8 cellular contexts compared by ENCODE assay signal in genomic region chr11:26993965-26994446, GRCh38. TPM values are rescaled to one million over a fixed set of nuclear protein-coding genes. Genes with fewer than 3 reads are reported as not detected.
DNase-seq lines count a peak whose midpoint lies in the region; ATAC-seq and TF ChIP-seq lines count a peak whose summit lies in the region.

FIBIN (plus strand) TSS chr11:26994112; CDS start chr11:26994527, 415 bp downstream.

- H3K4ac ChIP-seq in mesenchymal stem cell (ENCODE audit: low read depth in 1 of 2, low read length in 2 of 2) = peak within 1 kb of the TSS; percentile 19 to 40

- no peak for TF ChIP-seq CTCF in epithelial cell of esophagus (IDR thresholded peaks at IDR 0.05; ENCODE audit: insufficient read depth, low read depth, low read length, missing control alignments)
- peak in 1 of 2 experiments; percentile 12 for TF ChIP-seq CTCF in tibial artery (IDR thresholded peaks at IDR 0.05)

- ATAC-seq in activated T-helper 17 cell treated with anti-CD3 and anti-CD28 coated beads, Interleukin-2, amount 50 U/mL, for 72 hours (replicated peaks) = no peak

- peak within 1 kb of the TSS in 1 of 2 experiments; percentile 6 for H3K23ac ChIP-seq in mesenchymal stem cell (ENCODE audit: low read length in 2 of 2)

- peak within 1 kb of the TSS; percentile 76 to 84 for H3K18ac ChIP-seq in mesenchymal stem cell (ENCODE audit: low read depth in 1 of 2, low read length in 2 of 2)

- H3K9me3 Mint-ChIP-seq in activated T-helper 17 cell treated with anti-CD3 and anti-CD28 coated beads, Interleukin-2, amount 50 U/mL, for 72 hours = no peaks in the 10 kb centered on the region

- peak within 1 kb of the TSS; percentile 88 to 98 for H2BK12ac ChIP-seq in mesenchymal stem cell (ENCODE audit: low read length in 2 of 2)

- H4K8ac ChIP-seq in mesenchymal stem cell (ENCODE audit: low read length) = peak within 1 kb of the TSS; percentile 93

- H3K27ac Mint-ChIP-seq in activated T-helper 17 cell treated with anti-CD3 and anti-CD28 coated beads, Interleukin-2, amount 50 U/mL, for 72 hours = no peak within 1 kb of the TSS

- WGBS in mesenchymal stem cell = 17% methylated on average over 21 of the region's 21 CpGs

- H3K4me3 ChIP-seq in epithelial cell of esophagus (ENCODE audit: low read length) (peak within 1 kb of the TSS; percentile 62), mesenchymal stem cell (ENCODE audit: insufficient read depth in 1 of 2, low read depth in 1 of 2, low read length in 2 of 2) (peak within 1 kb of the TSS; percentile 56 to 87), tibial artery (peak within 1 kb of the TSS; percentile 92 to 94)

- H3K27me3 ChIP-seq in mesenchymal stem cell (ENCODE audit: control insufficient read depth in 1 of 2, insufficient read depth in 1 of 2, low read length in 2 of 2) = no peaks in the 10 kb centered on the region
- H3K27me3 ChIP-seq in tibial artery = no peaks in the 10 kb centered on the region

- peak within 1 kb of the TSS; percentile 30 for H2AFZ ChIP-seq in mesenchymal stem cell (ENCODE audit: low read depth, low read length)

- H2BK5ac ChIP-seq in mesenchymal stem cell (ENCODE audit: low read depth, low read length, poor library complexity, severe bottlenecking) = no peak within 1 kb of the TSS

- peak within 1 kb of the TSS; percentile 90 for H3K4me2 ChIP-seq in mesenchymal stem cell (ENCODE audit: low read length, poor library complexity, severe bottlenecking)

- H3K27ac ChIP-seq in mesenchymal stem cell (ENCODE audit: low read length, poor library complexity, severe bottlenecking) (no peak within 1 kb of the TSS), tibial artery (peak within 1 kb of the TSS; percentile 88 to 96)

- H3K14ac ChIP-seq in mesenchymal stem cell (ENCODE audit: low read length in 2 of 2) = peak within 1 kb of the TSS in 1 of 2 experiments; percentile 89

- H3K4me1 ChIP-seq in mesenchymal stem cell (ENCODE audit: control insufficient read depth, insufficient read depth, low read depth, low read length) (peaks cover 6% of the 10 kb centered on the region), tibial artery (peaks cover 0 to 60% (median 21%) of the 10 kb centered on the region in 4 donors)

- peak within 1 kb of the TSS; percentile 85 for H3K9ac ChIP-seq in mesenchymal stem cell (ENCODE audit: low read length)

- H3K4me3 Mint-ChIP-seq in activated T-helper 17 cell treated with anti-CD3 and anti-CD28 coated beads, Interleukin-2, amount 50 U/mL, for 72 hours = no peak within 1 kb of the TSS

- H2BK120ac ChIP-seq in mesenchymal stem cell (ENCODE audit: low read depth, low read length) = peak within 1 kb of the TSS; percentile 27

- DNase-seq in NCI-H2227 treated with DMSO at 0.1 percent for 48 hours (lab: John Stamatoyannopoulos, UW) (peak; percentile 70), epithelial cell of esophagus (ENCODE audit: low read depth) (peak; percentile 31), mesenchymal stem cell (peak; percentile 67), tibial artery (peak; percentile 55 to 77), NCI-H2029 treated with DMSO at 0.1 percent for 48 hours (lab: John Stamatoyannopoulos, UW) (no peak), superior temporal gyrus (ENCODE audit: extremely low spot score) (no peak), AML-193 (lab: John Stamatoyannopoulos, UW) (no peak)

- intact Hi-C loops in tibial artery (cut with DNase I; ENCODE audit: low total_unique reads) = loop anchor here (10.0 kb wide), 2 partner anchors 49 to 159 kb away; no protein-coding TSS in a partner anchor

- H2BK15ac ChIP-seq in mesenchymal stem cell (ENCODE audit: low read depth, poor library complexity, severe bottlenecking) = no peak within 1 kb of the TSS

- no peak within 1 kb of the TSS for H2AK5ac ChIP-seq in mesenchymal stem cell (ENCODE audit: low read length, severe bottlenecking)

- H3K4me1 Mint-ChIP-seq in activated T-helper 17 cell treated with anti-CD3 and anti-CD28 coated beads, Interleukin-2, amount 50 U/mL, for 72 hours = no peaks in the 10 kb centered on the region

- peaks cover 2% of the 10 kb centered on the region for H3K27me3 Mint-ChIP-seq in activated T-helper 17 cell treated with anti-CD3 and anti-CD28 coated beads, Interleukin-2, amount 50 U/mL, for 72 hours

- H3K9me3 ChIP-seq in mesenchymal stem cell (ENCODE audit: control insufficient read depth, low read length) = no peaks in the 10 kb centered on the region
- H3K9me3 ChIP-seq in tibial artery = no peaks in the 10 kb centered on the region

- no peaks in the 10 kb centered on the region for H3K36me3 ChIP-seq in mesenchymal stem cell (ENCODE audit: control insufficient read depth in 1 of 2, insufficient read depth in 2 of 2, low read depth in 1 of 2, low read length in 2 of 2)
- no peaks in the 10 kb centered on the region for H3K36me3 ChIP-seq in tibial artery

- H3K36me3 Mint-ChIP-seq in activated T-helper 17 cell treated with anti-CD3 and anti-CD28 coated beads, Interleukin-2, amount 50 U/mL, for 72 hours (ENCODE audit: low read depth) = no peaks in the 10 kb centered on the region

- no peaks in the 10 kb centered on the region for H3K79me1 ChIP-seq in mesenchymal stem cell (replicated peaks; ENCODE audit: low read length, poor library complexity, severe bottlenecking)

- H4K91ac ChIP-seq in mesenchymal stem cell (ENCODE audit: low read length) = peak within 1 kb of the TSS; percentile 83

RNA-seq across cellular contexts. Expression of gene FIBIN, which starts in this region (rescaled TPM):
- 40.1 TPM for polyA plus RNA-seq in mesenchymal stem cell (2013, experiment 1 of 2)
- polyA plus RNA-seq in mesenchymal stem cell (2013, experiment 2 of 2) = 41.6 TPM
- total RNA-seq in activated T-helper 17 cell treated with anti-CD3 and anti-CD28 coated beads, Interleukin-2, amount 50 U/mL, for 72 hours = not detected

Comparison
In these comparisons a context has a peak if more than half of its experiments do, and no peak if none do; other contexts are left out.
1. DNase-seq: peak in NCI-H2227 treated with DMSO at 0.1 percent for 48 hours (single experiment), epithelial cell of esophagus (single experiment), mesenchymal stem cell (single experiment) and tibial artery (2 of 2); none in NCI-H2029 treated with DMSO at 0.1 percent for 48 hours (single experiment), superior temporal gyrus (single experiment) and AML-193 (0 of 2).
2. Peak in every context shown above with its lines, with median percentiles within 50 percentile points of each other: H3K4me3 ChIP-seq.